Comparison of ENCODE assay signal across 20 cellular contexts in the genomic region with DNA sequence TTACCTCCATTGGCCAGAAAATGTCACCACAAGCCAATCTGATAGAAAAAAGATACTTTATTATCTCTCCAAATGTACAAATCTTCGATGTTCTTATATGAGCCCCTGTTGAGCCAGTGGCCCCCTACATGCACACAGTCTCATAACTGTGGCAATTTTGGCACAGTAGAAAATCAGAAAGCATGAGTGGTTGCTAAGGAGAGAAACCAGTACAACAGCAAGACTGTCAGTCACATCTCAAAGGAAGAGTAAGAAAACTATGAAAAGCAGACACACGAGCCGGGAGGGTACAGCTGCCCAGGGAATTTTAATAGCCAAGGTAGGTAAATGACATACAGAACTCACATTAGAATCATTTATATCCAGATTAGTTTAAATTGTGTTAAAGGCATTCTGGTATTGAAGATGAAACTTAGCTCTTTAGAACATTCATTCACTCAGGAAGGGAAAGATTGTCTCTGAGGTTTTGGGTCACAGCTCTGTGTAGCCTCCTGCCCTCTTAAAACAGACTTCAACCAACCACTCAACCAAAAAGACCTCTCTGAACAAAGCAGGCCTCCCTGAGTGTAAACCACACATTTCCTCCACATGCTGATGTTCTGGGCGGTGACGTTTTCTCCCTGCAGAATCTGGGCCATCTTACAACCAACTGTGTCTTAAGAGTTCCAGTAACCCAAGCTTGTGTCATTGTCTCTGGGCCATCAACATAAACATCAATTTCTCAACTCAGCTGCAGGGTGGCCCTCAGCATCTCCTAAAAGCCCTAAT.
DNase-seq lines count a peak whose midpoint lies in the region; ATAC-seq, FAIRE-seq and TF ChIP-seq lines count a peak whose summit lies in the region.
"Had no signal": no experiment of that assay in that cellular context is flagged by ENCODE, and none has a peak within 500 bp of the region (broad histone marks: within the 10 kb centered on the region; RNA-seq: fewer than 3 reads in every experiment).

No MANE protein-coding gene starts in this region.

- peaks cover 0 to 3% (median 0%) of the 10 kb centered on the region in 8 donors for H3K9me3 Mint-ChIP-seq in CD4-positive, alpha-beta memory T cell
- H3K9me3 Mint-ChIP-seq in astrocyte (ENCODE audit: unreplicated experiment), result no peaks in the 10 kb centered on the region
- H3K9me3 Mint-ChIP-seq in immature natural killer cell, result peaks cover 0 to 7% (median 0%) of the 10 kb centered on the region in 6 donors
- H3K9me3 Mint-ChIP-seq in activated CD4-positive, alpha-beta T cell treated with anti-CD3 and anti-CD28 coated beads for 36 hours (ENCODE audit: low read depth), result no peaks in the 10 kb centered on the region

- H3K4me2 ChIP-seq in astrocyte (ENCODE audit: low read length), result peak overlapping the region; percentile 16

- H3K4me3 Mint-ChIP-seq in CD4-positive, alpha-beta memory T cell, result peak overlapping the region in 7 of 8 donors; percentile 1 to 79 (median 54)
- no peak overlapping the region for H3K4me3 Mint-ChIP-seq in astrocyte (ENCODE audit: unreplicated experiment)
- H3K4me3 Mint-ChIP-seq in immature natural killer cell, result peak overlapping the region; percentile 26 to 78 (median 69)
- no peak overlapping the region for H3K4me3 Mint-ChIP-seq in activated CD4-positive, alpha-beta T cell treated with anti-CD3 and anti-CD28 coated beads for 36 hours
- H3K4me3 Mint-ChIP-seq: WTC11 had no signal

- H4K20me1 ChIP-seq in astrocyte (ENCODE audit: insufficient read depth, low read length), result no peaks in the 10 kb centered on the region

- DNase-seq in CD4-positive, alpha-beta memory T cell, result peak in 4 of 5 donors; percentile 54 to 69 (median 66)
- DNase-seq in HFF-Myc (ENCODE audit: extremely low read depth, low read depth), result peak; percentile 17
- peak; percentile 74 for DNase-seq in astrocyte (ENCODE audit: low read depth)
- peak; percentile 54 to 80 (median 59) for DNase-seq in immature natural killer cell
- no peak for DNase-seq in OCI-M1 (lab: John Stamatoyannopoulos, UW)
- DNase-seq in activated CD4-positive, alpha-beta T cell treated with anti-CD3 and anti-CD28 coated beads for 36 hours, result no peak
- DNase-seq in HuH-7.5 (ENCODE audit: low spot score), result no peak
- DNase-seq: activated T-cell treated with anti-CD3 and anti-CD28 coated beads, Interleukin-2, amount 50 U/mL, for 1 hour; H7; hippocampal formation; left cardiac atrium; NCI-H2081 treated with DMSO at 0.1 percent for 48 hours; NCI-H526; Peyer's patch; sigmoid colon; stimulated activated CD4-positive, alpha-beta T cell treated with anti-CD3 and anti-CD28 coated beads, Interleukin-4, amount 100 ng/mL, for 24 hours had no signal

- H2AFZ ChIP-seq in astrocyte (ENCODE audit: low read depth, low read length), result no peak overlapping the region

- peak overlapping the region; percentile 10 to 89 (median 75) for H3K27ac Mint-ChIP-seq in CD4-positive, alpha-beta memory T cell
- no peak overlapping the region for H3K27ac Mint-ChIP-seq in astrocyte (ENCODE audit: unreplicated experiment)
- H3K27ac Mint-ChIP-seq in immature natural killer cell, result peak overlapping the region; percentile 53 to 87 (median 80)
- H3K27ac Mint-ChIP-seq in activated CD4-positive, alpha-beta T cell treated with anti-CD3 and anti-CD28 coated beads for 36 hours, result no peak overlapping the region
- H3K27ac Mint-ChIP-seq: WTC11 had no signal

- H3K27ac ChIP-seq in CD4-positive, alpha-beta memory T cell (ENCODE audit: low read depth, low read length), result no peak overlapping the region
- no peak overlapping the region for H3K27ac ChIP-seq in astrocyte (ENCODE audit: low read depth, low read length)
- H3K27ac ChIP-seq: coronary artery, Peyer's patch, sigmoid colon had no signal

- no peaks in the 10 kb centered on the region for H3K36me3 Mint-ChIP-seq in CD4-positive, alpha-beta memory T cell
- H3K36me3 Mint-ChIP-seq in astrocyte (ENCODE audit: low read depth, unreplicated experiment), result no peaks in the 10 kb centered on the region
- no peaks in the 10 kb centered on the region for H3K36me3 Mint-ChIP-seq in immature natural killer cell
- no peaks in the 10 kb centered on the region for H3K36me3 Mint-ChIP-seq in activated CD4-positive, alpha-beta T cell treated with anti-CD3 and anti-CD28 coated beads for 36 hours (ENCODE audit: low read depth)
- H3K36me3 Mint-ChIP-seq: WTC11 had no signal

- no peak overlapping the region for H3K4me3 ChIP-seq in CD4-positive, alpha-beta memory T cell (ENCODE audit: low read length in 2 of 2)
- H3K4me3 ChIP-seq in HFF-Myc (replicated peaks; ENCODE audit: low read depth, low read length) (no peak overlapping the region), astrocyte (ENCODE audit: insufficient read depth, low read depth, low read length) (no peak overlapping the region)
- H3K4me3 ChIP-seq: coronary artery, mucosa of descending colon, Peyer's patch, sigmoid colon had no signal

- peaks cover 0 to 3% of the 10 kb centered on the region in 2 donors for H3K27me3 Mint-ChIP-seq in CD4-positive, alpha-beta memory T cell
- H3K27me3 Mint-ChIP-seq in astrocyte (ENCODE audit: low read depth, unreplicated experiment) (peaks cover 16% of the 10 kb centered on the region), immature natural killer cell (ENCODE audit: low read depth in 3 of 3) (peaks cover 11 to 21% (median 19%) of the 10 kb centered on the region in 3 donors)
- peaks cover 5% of the 10 kb centered on the region for H3K27me3 Mint-ChIP-seq in activated CD4-positive, alpha-beta T cell treated with anti-CD3 and anti-CD28 coated beads for 36 hours

- H3K9me3 ChIP-seq in CD4-positive, alpha-beta memory T cell (ENCODE audit: control insufficient read depth in 1 of 2, low read length in 2 of 2), result no peaks in the 10 kb centered on the region
- no peaks in the 10 kb centered on the region for H3K9me3 ChIP-seq in astrocyte (ENCODE audit: insufficient read depth, low read depth, low read length)
- H3K9me3 ChIP-seq: mucosa of descending colon, Peyer's patch, sigmoid colon had no signal

- peaks cover 29% of the 10 kb centered on the region for H3K4me1 ChIP-seq in CD4-positive, alpha-beta memory T cell (ENCODE audit: insufficient read depth, low read length)
- peaks cover 13% of the 10 kb centered on the region for H3K4me1 ChIP-seq in astrocyte (ENCODE audit: insufficient read depth, low read length)
- H3K4me1 ChIP-seq: Peyer's patch, sigmoid colon had no signal

- no peaks in the 10 kb centered on the region for H3K36me3 ChIP-seq in CD4-positive, alpha-beta memory T cell (ENCODE audit: insufficient read depth, low read length)
- no peaks in the 10 kb centered on the region for H3K36me3 ChIP-seq in astrocyte (ENCODE audit: insufficient read depth, low read length)
- H3K36me3 ChIP-seq: Peyer's patch, sigmoid colon had no signal

- H3K4me1 Mint-ChIP-seq in CD4-positive, alpha-beta memory T cell, result peaks cover 0 to 43% (median 12%) of the 10 kb centered on the region in 4 donors
- H3K4me1 Mint-ChIP-seq in astrocyte (ENCODE audit: low read depth, unreplicated experiment), result peaks cover 20% of the 10 kb centered on the region
- H3K4me1 Mint-ChIP-seq in immature natural killer cell, result peaks cover 45% of the 10 kb centered on the region in 2 donors
- H3K4me1 Mint-ChIP-seq in activated CD4-positive, alpha-beta T cell treated with anti-CD3 and anti-CD28 coated beads for 36 hours, result peaks cover 10% of the 10 kb centered on the region

- FAIRE-seq in astrocyte (lab: Jason Lieb, UNC), result peak; percentile 29

- CTCF ChIA-PET in CD4-positive, alpha-beta memory T cell (lab: Charles Lee; ENCODE audit: partially characterized antibody), result interaction anchor here (1.3 kb wide), 1 partner anchor 35 kb away, joined by 3 read pairs; no protein-coding TSS in a partner anchor
- CTCF ChIA-PET in activated CD4-positive, alpha-beta T cell treated with anti-CD3 and anti-CD28 coated beads for 36 hours (lab: Charles Lee), result no interaction called here

- no peak overlapping the region for H3K9ac ChIP-seq in astrocyte (ENCODE audit: low read length)

- no peaks in the 10 kb centered on the region for H3K27me3 ChIP-seq in CD4-positive, alpha-beta memory T cell (ENCODE audit: insufficient read depth, low read length)
- H3K27me3 ChIP-seq in astrocyte (ENCODE audit: insufficient read depth, low read length), result peaks cover 38% of the 10 kb centered on the region
- H3K27me3 ChIP-seq: Peyer's patch had no signal

- H3K79me2 ChIP-seq in astrocyte (ENCODE audit: insufficient read depth, low read length), result no peaks in the 10 kb centered on the region

- TF ChIP-seq CTCF in HFF-Myc (IDR thresholded peaks at IDR 0.05; ENCODE audit: low read depth, low read length, missing control alignments), result no peak
- TF ChIP-seq CTCF in astrocyte (IDR thresholded peaks at IDR 0.05; ENCODE audit: insufficient read depth, low read depth, low read length), result no peak

- intact Hi-C loops in CD4-positive, alpha-beta memory T cell (cut with micrococcal nuclease), result no loop called here
- intact Hi-C loops in activated CD4-positive, alpha-beta T cell treated with anti-CD3 and anti-CD28 coated beads for 36 hours (cut with DNase I, micrococcal nuclease), result no loop called here

- POLR2A ChIA-PET in CD4-positive, alpha-beta memory T cell (lab: Charles Lee; ENCODE audit: partially characterized antibody), result no interaction called here
- POLR2A ChIA-PET in activated CD4-positive, alpha-beta T cell treated with anti-CD3 and anti-CD28 coated beads for 36 hours (lab: Charles Lee), result no interaction called here

- no peak for ATAC-seq in GM19035 (IDR thresholded peaks at IDR 0.05; ENCODE audit: unreplicated experiment)
- ATAC-seq in activated CD4-positive, alpha-beta T cell treated with anti-CD3 and anti-CD28 coated beads for 36 hours, result no peak
- ATAC-seq: left cardiac atrium, mucosa of descending colon, WTC11 had no signal

Comparison
In these comparisons a context has a peak if more than half of its experiments do, and no peak if none do; other contexts are left out.
1. DNase-seq: peak in CD4-positive, alpha-beta memory T cell (4 of 5), HFF-Myc (single experiment), astrocyte (single experiment) and immature natural killer cell (3 of 3); none in OCI-M1 (single experiment), activated CD4-positive, alpha-beta T cell treated with anti-CD3 and anti-CD28 coated beads for 36 hours (single experiment) and HuH-7.5 (single experiment).
2. H3K27ac Mint-ChIP-seq: peak in CD4-positive, alpha-beta memory T cell (7 of 7) and immature natural killer cell (6 of 6); none in astrocyte (single experiment) and activated CD4-positive, alpha-beta T cell treated with anti-CD3 and anti-CD28 coated beads for 36 hours (single experiment).
3. H3K4me3 Mint-ChIP-seq: peak in CD4-positive, alpha-beta memory T cell (7 of 8) and immature natural killer cell (5 of 5); none in astrocyte (single experiment) and activated CD4-positive, alpha-beta T cell treated with anti-CD3 and anti-CD28 coated beads for 36 hours (single experiment).